In genomic region chr20:9736373-9736772, GRCh38 we compare ENCODE assay signal across 24 cellular contexts.
"Had no signal": no experiment of that assay in that cellular context is flagged by ENCODE, and none has a peak within 500 bp of the region (broad histone marks: within the 10 kb centered on the region; RNA-seq: fewer than 3 reads in every experiment).

No MANE protein-coding gene starts in this region.

- H3K9me3 ChIP-seq: Peyer's patch had no signal

- H3K36me3 ChIP-seq: Peyer's patch had no signal

- ATAC-seq: activated CD8-positive, alpha-beta T cell treated with anti-CD3 and anti-CD28 coated beads, Interleukin-2, amount 10 ng/mL, durations not matched to agents 7 days and 5 days; T-cell; WTC11 had no signal

- DNase-seq: activated CD4-positive, alpha-beta T cell treated with anti-CD3 and anti-CD28 coated beads for 48 hours; activated CD4-positive, alpha-beta T cell treated with anti-CD3 and anti-CD28 coated beads, Interleukin-2, amount 50 U/mL, for 4 hours; activated CD4-positive, CD25-positive, alpha-beta regulatory T cell treated with anti-CD3 and anti-CD28 coated beads, Interleukin-2, amount 50 U/mL, for 72 hours; activated CD8-positive, alpha-beta memory T cell treated with anti-CD3 and anti-CD28 coated beads, Interleukin-2, amount 50 U/mL, for 48 hours; activated CD8-positive, alpha-beta T cell treated with anti-CD3 and anti-CD28 coated beads, Interleukin-2, amount 10 ng/mL, durations not matched to agents 7 days and 5 days; activated gamma-delta T cell; activated naive CD4-positive, alpha-beta T cell treated with anti-CD3 and anti-CD28 coated beads for 36 hours; activated T-cell treated with anti-CD3 and anti-CD28 coated beads, Interleukin-2, amount 50 U/mL, for 1 hour; amygdala; MM.1S; NCI-H1105; NCI-H1436; NCI-H1694 treated with DMSO at 0.1 percent for 48 hours; NCI-H2029 treated with DMSO at 0.1 percent for 48 hours; NCI-H510A treated with DMSO at 0.1 percent for 48 hours; NCI-H69; NK-92 treated with Interleukin-12 subunit alpha and Interleukin-12 subunit beta, amount 100 ng/mL, for 24 hours; Peyer's patch; Right ventricle myocardium superior; T-cell; T-helper 2 cell; T1000 had no signal

- H3K4me3 ChIP-seq: Peyer's patch had no signal

- H3K27me3 ChIP-seq: Peyer's patch had no signal

- H3K27ac ChIP-seq: Peyer's patch, RWPE1 had no signal

- H3K4me1 ChIP-seq: Peyer's patch had no signal
